8 cellular contexts compared by ENCODE assay signal in the genomic region with DNA sequence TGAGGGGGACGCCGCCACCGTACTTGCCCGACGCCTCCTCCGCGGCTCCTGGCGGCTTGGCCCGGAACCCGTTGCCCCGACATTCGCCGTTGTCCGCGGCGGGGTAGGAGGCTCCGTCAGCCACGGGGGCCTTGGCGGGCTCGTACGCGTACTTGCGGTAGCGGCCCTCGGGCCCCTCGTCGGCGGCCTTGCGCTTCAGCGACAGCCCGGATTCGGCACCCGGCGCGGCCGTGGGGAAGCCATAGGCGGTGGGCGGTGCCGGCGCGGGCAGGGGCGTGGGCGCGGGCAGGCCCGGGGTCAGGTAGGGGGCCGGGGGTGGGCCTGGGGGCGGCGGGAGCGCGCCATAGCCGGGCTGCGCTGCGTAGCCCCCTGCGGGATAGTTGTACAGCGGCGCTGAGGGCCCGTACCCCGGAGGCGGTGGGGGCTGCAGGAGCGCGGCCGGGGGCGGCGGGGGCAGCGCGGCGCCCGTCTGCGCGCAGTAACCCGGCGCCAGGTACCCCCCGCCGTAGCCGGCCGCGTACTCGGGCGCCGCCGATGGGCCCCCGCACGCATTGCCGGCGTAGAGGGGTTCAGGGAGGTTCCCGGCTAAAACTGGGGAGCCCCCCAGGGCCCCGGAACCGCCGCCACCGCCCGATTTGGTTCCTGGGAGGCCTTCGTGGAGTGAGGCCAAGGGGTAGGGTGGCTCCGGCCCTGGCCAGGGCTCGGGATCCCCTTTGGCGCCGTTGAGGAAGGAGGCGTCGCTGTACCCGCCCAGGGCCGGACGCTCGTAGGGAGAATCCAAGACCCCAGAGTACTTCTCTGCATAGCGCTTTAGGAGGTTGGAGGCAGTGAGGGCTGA. TPM values are rescaled to one million over a fixed set of nuclear protein-coding genes. Genes with fewer than 3 reads are reported as not detected.
A peak's percentile ranks its signal among the peaks of the same experiment; 100 is the strongest.
DNase-seq lines count a peak whose midpoint lies in the region; ATAC-seq and TF ChIP-seq lines count a peak whose summit lies in the region.

No MANE protein-coding gene starts in this region.

- peak; percentile 47 for ATAC-seq in DND-41 (ENCODE audit: insufficient read depth, low read depth)
- no peak for ATAC-seq in GM18858 (IDR thresholded peaks at IDR 0.05; ENCODE audit: unreplicated experiment)

- H3K27me3 ChIP-seq in DND-41 (ENCODE audit: insufficient read depth, low read length, poor library complexity): no peaks in the 10 kb centered on the region

- peak overlapping the region; percentile 86 for H2AFZ ChIP-seq in DND-41 (ENCODE audit: low read depth, low read length)

- H3K4me2 ChIP-seq in DND-41 (ENCODE audit: insufficient read depth, low read length): peak overlapping the region; percentile 92

- H3K4me1 ChIP-seq in DND-41 (ENCODE audit: insufficient read depth, low read length): peaks cover 28% of the 10 kb centered on the region

- no peaks in the 10 kb centered on the region for H3K9me3 ChIP-seq in DND-41 (ENCODE audit: insufficient read depth, low read length, severe bottlenecking)

- peaks cover 26% of the 10 kb centered on the region for H3K79me2 ChIP-seq in DND-41 (ENCODE audit: insufficient read depth, low read length)

- H3K4me3 ChIP-seq in DND-41 (ENCODE audit: low read depth in 1 of 2, low read length in 2 of 2): peak overlapping the region; percentile 59 to 84
- peak overlapping the region; percentile 57 for H3K4me3 ChIP-seq in WI38 (ENCODE audit: low read depth, low read length)
- H3K4me3 ChIP-seq in fibroblast of mammary gland (ENCODE audit: control insufficient read depth, low read depth, low read length): peak overlapping the region; percentile 48
- H3K4me3 ChIP-seq in skeletal muscle cell (ENCODE audit: low read depth, low read length): peak overlapping the region; percentile 55

- no peaks in the 10 kb centered on the region; the same call in 1 of the 2 replicates for H3K36me3 ChIP-seq in DND-41 (ENCODE audit: insufficient read depth, low read length)

- no peak for TF ChIP-seq CTCF in DND-41 (IDR thresholded peaks at IDR 0.05; ENCODE audit: borderline replicate concordance, extremely low read depth, low read length, poor library complexity, severe bottlenecking)
- no peak for TF ChIP-seq CTCF in WI38 (IDR thresholded peaks at IDR 0.05; ENCODE audit: low read depth, low read length)
- TF ChIP-seq CTCF in fibroblast of mammary gland (conservative IDR thresholded peaks at IDR 0.05; ENCODE audit: control insufficient read depth, insufficient read depth, low read depth, low read length): no peak

- H4K20me1 ChIP-seq in DND-41 (ENCODE audit: insufficient read depth, low read length): 0 out of 2 replicates have a peak, but pooled peaks cover 5% of the 10 kb centered on the region

- DNase-seq in DND-41 (peak; percentile 57), fibroblast of mammary gland (ENCODE audit: low read depth) (no peak), skeletal muscle cell (ENCODE audit: low read depth) (no peak), A172 (ENCODE audit: low spot score) (no peak), NCI-H2029 (lab: John Stamatoyannopoulos, UW) (no peak), NCI-H446 (lab: John Stamatoyannopoulos, UW) (no peak)

- peak overlapping the region; percentile 98 for H3K9ac ChIP-seq in DND-41 (ENCODE audit: low read depth, low read length)

- peak overlapping the region; percentile 76 for H3K27ac ChIP-seq in DND-41 (ENCODE audit: low read length)

RNA-seq across cellular contexts. Expression of a gene that starts 26.9 kb away (rescaled TPM):
- total RNA-seq in A172 (2014; rRNA removed; shearing (Covaris generic)): 0.26 and 0.29 TPM in 2 replicates
